Comparison of ENCODE assay signal across 14 cellular contexts in the genomic region with DNA sequence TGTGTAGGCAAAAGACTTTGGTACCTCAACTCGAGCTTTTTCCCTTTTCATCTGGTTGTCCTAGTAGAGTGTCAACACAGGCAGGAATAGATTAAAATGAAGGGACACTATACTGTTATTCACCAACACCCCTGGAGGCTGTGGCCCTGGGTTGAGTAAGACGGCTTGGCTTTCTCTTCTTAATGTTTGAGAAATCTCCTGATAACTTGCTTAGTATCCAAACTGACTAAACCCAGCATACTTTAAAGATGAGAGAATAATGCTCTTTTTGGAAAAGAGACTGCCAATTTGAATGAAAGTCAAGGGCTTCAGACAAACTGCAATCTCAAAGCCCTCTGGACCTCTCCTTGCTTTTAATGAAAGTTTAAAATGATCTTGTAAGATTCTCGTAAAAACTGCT. TPM values are rescaled to one million over a fixed set of nuclear protein-coding genes. Genes with fewer than 3 reads are reported as not detected.
DNase-seq lines count a peak whose midpoint lies in the region; ATAC-seq, FAIRE-seq and TF ChIP-seq lines count a peak whose summit lies in the region.
"Had no signal": no experiment of that assay in that cellular context is flagged by ENCODE, and none has a peak within 500 bp of the region (broad histone marks: within the 10 kb centered on the region; RNA-seq: fewer than 3 reads in every experiment).

No MANE protein-coding gene starts in this region.

- peaks cover 6% of the 10 kb centered on the region for H3K23me2 ChIP-seq in H1 (ENCODE audit: low read depth, low read length)

- no peak overlapping the region for H2BK120ac ChIP-seq in H1 (replicated peaks; ENCODE audit: low read depth, low read length)

- no peak overlapping the region for H3K23ac ChIP-seq in H1 (ENCODE audit: insufficient read length)

- H3K36me3 ChIP-seq in H1 (ENCODE audit: control insufficient read depth in 2 of 4, insufficient read depth in 4 of 4, low read length in 3 of 4): no peaks in the 10 kb centered on the region

- TF ChIP-seq RAD21 in H1 (IDR thresholded peaks at IDR 0.05 in 1 of 2, conservative IDR thresholded peaks at IDR 0.05 in 1 of 2; ENCODE audit: low read depth in 2 of 2, low read length in 2 of 2): no peak

- no peak overlapping the region for H3K27ac ChIP-seq in H1 (ENCODE audit: low read depth, low read length)
- H3K27ac ChIP-seq: HL-60 had no signal

- H3K79me2 ChIP-seq in H1 (ENCODE audit: control insufficient read depth in 1 of 2, insufficient read depth in 2 of 2, low read length in 2 of 2): peaks cover 6 to 17% of the 10 kb centered on the region in 2 experiments; a peak in 3 of 4 replicates

- no peak overlapping the region for H3K4ac ChIP-seq in H1 (replicated peaks; ENCODE audit: insufficient read length, low read depth, low read length)

- no peak overlapping the region for H2BK12ac ChIP-seq in H1 (ENCODE audit: low read depth, low read length)

- H3K9me3 Mint-ChIP-seq in IgD-negative memory B cell (no peaks in the 10 kb centered on the region), naive B cell (no peaks in the 10 kb centered on the region)

- no peak overlapping the region for H3K14ac ChIP-seq in H1 (ENCODE audit: insufficient read length)

- H3K79me1 ChIP-seq in H1 (ENCODE audit: low read depth, low read length): no peaks in the 10 kb centered on the region

- H4K5ac ChIP-seq in H1 (ENCODE audit: insufficient read length, low read depth, low read length): no peak overlapping the region

- peak overlapping the region in 3 of 4 experiments; percentile 0 to 92 (median 2); a peak in 3 of 8 replicates for H3K4me3 ChIP-seq in H1 (ENCODE audit: extremely low read depth in 1 of 4, insufficient read depth in 2 of 4, low read depth in 3 of 4, low read length in 4 of 4)
- H3K4me3 ChIP-seq: dorsolateral prefrontal cortex had no signal

- no peak for ATAC-seq in naive B cell (ENCODE audit: low read depth in 2 of 2)
- ATAC-seq in GM18511 (IDR thresholded peaks at IDR 0.05; ENCODE audit: unreplicated experiment): no peak
- ATAC-seq in HG02571 (IDR thresholded peaks at IDR 0.05; ENCODE audit: unreplicated experiment): no peak
- no peak for ATAC-seq in HG03378 (IDR thresholded peaks at IDR 0.05; ENCODE audit: unreplicated experiment)
- ATAC-seq: stimulated activated naive CD8-positive, alpha-beta T cell treated with anti-CD3 and anti-CD28 coated beads, Interleukin-15, Interleukin-2, amounts not matched to agents 100 U/mL and 50 U/mL, for 24 hours had no signal

- FAIRE-seq in H1 (lab: Jason Lieb, UNC): no peak

- no peaks in the 10 kb centered on the region for H3K9me3 ChIP-seq in H1 (ENCODE audit: insufficient read depth in 2 of 2, low read depth in 1 of 2, low read length in 1 of 2)

- H2BK5ac ChIP-seq in H1 (ENCODE audit: low read depth, low read length): no peak overlapping the region

- peak overlapping the region; percentile 44 to 51 for H3K4me2 ChIP-seq in H1 (ENCODE audit: insufficient read depth in 1 of 2, low read depth in 2 of 2, low read length in 2 of 2)

- H4K91ac ChIP-seq in H1 (replicated peaks; ENCODE audit: insufficient read length, low read length): no peak overlapping the region

- TF ChIP-seq EP300 in H1 (IDR thresholded peaks at IDR 0.05; ENCODE audit: borderline replicate concordance in 1 of 2, low read depth in 2 of 2, low read length in 2 of 2): no peak

- H3K27ac Mint-ChIP-seq in IgD-negative memory B cell (peak overlapping the region in 2 of 3 donors; percentile 58 to 59), naive B cell (peak overlapping the region in 5 of 6 donors; percentile 3 to 85 (median 58))

- H3K18ac ChIP-seq in H1 (ENCODE audit: extremely low read depth, low read length): 0 out of 2 replicates have a peak overlapping the region, but pooled peaks have one; percentile 7

- DNase-seq in AG08396 (ENCODE audit: low spot score): peak; percentile 59
- no peak for DNase-seq in H1 (ENCODE audit: low read depth in 1 of 2, low spot score in 2 of 2)
- no peak for DNase-seq in naive B cell
- no peak for DNase-seq in NCI-H82 (lab: John Stamatoyannopoulos, UW)
- DNase-seq: Calu3; dorsolateral prefrontal cortex; GOT3; NCI-H2081 treated with DMSO at 0.1 percent for 48 hours; stimulated activated naive CD8-positive, alpha-beta T cell treated with anti-CD3 and anti-CD28 coated beads, Interleukin-15, Interleukin-2, amounts not matched to agents 100 U/mL and 50 U/mL, for 24 hours had no signal

- H3K9ac ChIP-seq in H1 (replicated peaks in 1 of 4; ENCODE audit: extremely low read depth in 1 of 4, low read depth in 3 of 4, low read length in 3 of 4): no peak overlapping the region

- H3K4me1 Mint-ChIP-seq in IgD-negative memory B cell: peaks cover 23 to 32% (median 23%) of the 10 kb centered on the region in 3 donors
- H3K4me1 Mint-ChIP-seq in naive B cell: peaks cover 20 to 31% (median 23%) of the 10 kb centered on the region in 3 donors

- no peak for TF ChIP-seq POLR2A in H1 (IDR thresholded peaks at IDR 0.05; ENCODE audit: control extremely low read depth in 1 of 2, low read depth in 2 of 2, low read length in 2 of 2)

- peak overlapping the region; percentile 26; the same call in 1 of the 2 replicates for H2AFZ ChIP-seq in H1 (ENCODE audit: low read length)

- H2BK15ac ChIP-seq in H1 (ENCODE audit: low read length): no peak overlapping the region

- no peak overlapping the region for H2AK5ac ChIP-seq in H1 (ENCODE audit: low read depth, low read length)

- H2BK20ac ChIP-seq in H1 (ENCODE audit: low read length): no peak overlapping the region

- H3K56ac ChIP-seq in H1 (replicated peaks; ENCODE audit: insufficient read length, low read depth, low read length): no peak overlapping the region

- no peak overlapping the region for H4K8ac ChIP-seq in H1 (ENCODE audit: extremely low read depth, insufficient read depth, low read length)

- CTCF ChIA-PET in H1 (lab: Charles Lee; ENCODE audit: partially characterized antibody): interaction anchor here (0.8 to 4.3 kb wide), 6 partner anchors 14 to 258 kb away, joined by 3 to 20 read pairs (median 4); no protein-coding TSS in a partner anchor

- 39% methylated on average over 3 of the region's 3 CpGs; no CpG with 5 or more reads in 1 of the 2 experiments for WGBS in H1 (ENCODE audit: extremely low coverage in 1 of 2, insufficient coverage in 1 of 2, insufficient read length in 1 of 2, insufficient replicate concordance in 2 of 2, low coverage in 1 of 2, low lambda C conversion rate in 2 of 2, missing lambda C conversion rate in 1 of 2), 2 experiments

- H3K27me3 Mint-ChIP-seq in IgD-negative memory B cell: no peaks in the 10 kb centered on the region
- no peaks in the 10 kb centered on the region for H3K27me3 Mint-ChIP-seq in naive B cell

- TF ChIP-seq CTCF in H1 (IDR thresholded peaks at IDR 0.05; ENCODE audit: control extremely low read depth in 1 of 3, insufficient read depth in 1 of 3, low read depth in 1 of 3, low read length in 3 of 3): no peak

- H3K36me3 Mint-ChIP-seq in IgD-negative memory B cell: no peaks in the 10 kb centered on the region
- no peaks in the 10 kb centered on the region for H3K36me3 Mint-ChIP-seq in naive B cell

- H4K20me1 ChIP-seq in H1 (replicated peaks in 1 of 2; ENCODE audit: control insufficient read depth in 1 of 2, insufficient read depth in 2 of 2, low read length in 2 of 2): no peaks in the 10 kb centered on the region

- POLR2A ChIA-PET in H1 (lab: Charles Lee; ENCODE audit: partially characterized antibody): no interaction called here

- H3K4me1 ChIP-seq in H1 (replicated peaks in 1 of 4; ENCODE audit: control insufficient read depth in 3 of 4, insufficient read depth in 4 of 4, low read length in 3 of 4): peaks cover 0 to 13% (median 9%) of the 10 kb centered on the region in 4 experiments; a peak in 6 of 7 replicates

- H3K4me3 Mint-ChIP-seq in IgD-negative memory B cell: peak overlapping the region in 1 of 4 donors; percentile 97
- H3K4me3 Mint-ChIP-seq in naive B cell: peak overlapping the region in 5 of 8 donors; percentile 1 to 71 (median 19)

- no peaks in the 10 kb centered on the region for H3K27me3 ChIP-seq in H1 (replicated peaks in 1 of 4; ENCODE audit: control insufficient read depth in 3 of 4, extremely low read depth in 1 of 4, insufficient read depth in 3 of 4, low read length in 3 of 4)
- H3K27me3 ChIP-seq: dorsolateral prefrontal cortex had no signal

TF ChIP-seq in H1, 55 proteins besides CTCF, POLR2A, EP300 and RAD21 (continues in another document):
- TF ChIP-seq CTBP2 (IDR thresholded peaks at IDR 0.05; ENCODE audit: borderline replicate concordance, insufficient read depth, insufficient read length, low read length) (no peak), JUN (IDR thresholded peaks at IDR 0.05; ENCODE audit: low read depth, low read length) (no peak), SRF (IDR thresholded peaks at IDR 0.05; ENCODE audit: low read depth, low read length) (no peak), YY1 (IDR thresholded peaks at IDR 0.05; ENCODE audit: low read depth, low read length) (no peak), TAF7 (optimal IDR thresholded peaks at IDR 0.05; ENCODE audit: borderline replicate concordance, low read depth, low read length) (no peak), CHD1 (IDR thresholded peaks at IDR 0.05; ENCODE audit: low read depth, low read length) (no peak), BRCA1 (IDR thresholded peaks at IDR 0.05; ENCODE audit: low read depth, low read length) (no peak), BCL11A (IDR thresholded peaks at IDR 0.05; ENCODE audit: low read depth in 2 of 2, low read length in 2 of 2) (no peak)
- TF ChIP-seq, protein P1, sequence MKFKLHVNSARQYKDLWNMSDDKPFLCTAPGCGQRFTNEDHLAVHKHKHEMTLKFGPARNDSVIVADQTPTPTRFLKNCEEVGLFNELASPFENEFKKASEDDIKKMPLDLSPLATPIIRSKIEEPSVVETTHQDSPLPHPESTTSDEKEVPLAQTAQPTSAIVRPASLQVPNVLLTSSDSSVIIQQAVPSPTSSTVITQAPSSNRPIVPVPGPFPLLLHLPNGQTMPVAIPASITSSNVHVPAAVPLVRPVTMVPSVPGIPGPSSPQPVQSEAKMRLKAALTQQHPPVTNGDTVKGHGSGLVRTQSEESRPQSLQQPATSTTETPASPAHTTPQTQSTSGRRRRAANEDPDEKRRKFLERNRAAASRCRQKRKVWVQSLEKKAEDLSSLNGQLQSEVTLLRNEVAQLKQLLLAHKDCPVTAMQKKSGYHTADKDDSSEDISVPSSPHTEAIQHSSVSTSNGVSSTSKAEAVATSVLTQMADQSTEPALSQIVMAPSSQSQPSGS (IDR thresholded peaks at IDR 0.05; ENCODE audit: low read length): no peak

RNA-seq across cellular contexts. Expression of a gene that starts 2.6 kb away (rescaled TPM):
- polyA plus RNA-seq in IgD-negative memory B cell (2.5 TPM), H1 (2011; rRNA removed) (3.7 and 4.5 TPM in 2 replicates), naive B cell (ENCODE audit: low read depth in 6 of 6) (1 to 10 TPM in 2 of 6 donors, under 1 TPM in 4; 0.73 to 1.7 (median 1.00) TPM)
- total RNA-seq in H1 (2021; fragmentation: NEBNext Ultra II Directional; extraction: Animal tissue kit (Norgen Biotek cat#: 25700)): 13.5 and 14.0 TPM in 2 replicates
- 5.9 TPM for polyA plus RNA-seq in H1 (2011; cell fraction: cytosol; rRNA removed)
- polyA plus RNA-seq in H1 (2011; cell fraction: nucleus; rRNA removed): 3.7 TPM
- polyA plus RNA-seq in H1 (2012, experiment 1 of 2): 2.7 to 6.2 TPM (median 4.9 TPM) in 4 replicates
- 1.0 TPM for polyA plus RNA-seq in H1 (2012, experiment 2 of 2)
- 7.1 TPM for polyA plus RNA-seq in H1 (2013, experiment 1 of 2)
- polyA plus RNA-seq in H1 (2013, experiment 2 of 2): 8.0 TPM
- 10.4 and 15.8 TPM in 2 replicates for polyA minus RNA-seq in H1 (2011; rRNA and poly(A)+ RNA removed)
- polyA minus RNA-seq in H1 (2011; cell fraction: cytosol; rRNA and poly(A)+ RNA removed): 15.5 TPM
- polyA minus RNA-seq in H1 (2011; cell fraction: nucleus; rRNA and poly(A)+ RNA removed): 16.7 TPM
